ENCODE assay signal across 8 cellular contexts in the genomic region with DNA sequence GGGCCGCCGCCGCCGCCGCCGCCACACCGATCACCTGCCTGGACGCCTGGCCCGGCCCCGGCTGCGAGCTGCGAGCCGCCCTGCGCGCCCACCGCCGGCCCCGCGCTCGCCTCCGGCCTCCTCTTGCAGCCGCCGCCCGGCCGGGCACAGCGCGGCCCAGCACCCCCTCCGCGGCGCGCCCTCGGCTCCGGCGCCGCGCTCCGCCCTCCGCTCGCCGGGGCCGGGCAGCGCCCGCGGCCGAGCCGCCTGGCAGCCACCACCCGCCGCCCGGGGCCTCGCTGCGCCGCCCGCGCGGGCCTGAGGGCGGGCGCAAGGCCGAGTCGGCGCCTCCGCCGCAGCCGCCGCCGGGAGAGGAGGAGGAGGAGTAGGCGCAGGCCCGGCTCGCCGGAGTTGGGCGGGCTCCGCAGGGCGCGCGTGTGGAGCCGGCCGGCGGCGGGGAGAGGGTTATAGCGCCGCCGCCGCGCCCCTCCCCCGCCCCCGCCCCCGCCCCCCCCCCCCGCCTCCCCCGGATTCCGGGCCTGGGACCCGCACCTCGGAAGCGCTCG. TPM values are rescaled to one million over a fixed set of nuclear protein-coding genes. Genes with fewer than 3 reads are reported as not detected.
DNase-seq lines count a peak whose midpoint lies in the region; ATAC-seq, FAIRE-seq and TF ChIP-seq lines count a peak whose summit lies in the region.

A gene (minus strand): TSS at position 418 of the 545 bp plus-strand sequence. CDS start 845 bp downstream, outside the sequence.

- peak; percentile 67 for DNase-seq in ELR (ENCODE audit: low read depth)
- peak; percentile 68 to 87 for DNase-seq in frontal cortex (ENCODE audit: low spot score in 2 of 2)
- DNase-seq in neural progenitor cell (ENCODE audit: low spot score) = peak; percentile 79
- no peak for DNase-seq in NCI-H1048 (lab: John Stamatoyannopoulos, UW)
- no peak for DNase-seq in NCI-H1694 (lab: John Stamatoyannopoulos, UW)

- H4K20me1 ChIP-seq in neural progenitor cell (ENCODE audit: low read depth) = peaks cover 55% of the 10 kb centered on the region

- ATAC-seq in activated T-helper 17 cell treated with anti-CD3 and anti-CD28 coated beads, Interleukin-2, amount 50 U/mL, for 72 hours (replicated peaks) = peak; percentile 22
- no peak for ATAC-seq in HG03342 (IDR thresholded peaks at IDR 0.05; ENCODE audit: unreplicated experiment)

- FAIRE-seq in frontal cortex (lab: Jason Lieb, UNC) = no peak

- H3K4me3 ChIP-seq in HUES6 (ENCODE audit: low read depth, low read length) = peak within 1 kb of the TSS; percentile 95
- H3K4me3 ChIP-seq in neural progenitor cell = peak within 1 kb of the TSS; percentile 62

- H3K4me1 ChIP-seq in HUES6 (ENCODE audit: control insufficient read depth, insufficient read depth, low read length) (peaks cover 31% of the 10 kb centered on the region), neural progenitor cell (peaks cover 49% of the 10 kb centered on the region)

- H3K4me3 Mint-ChIP-seq in activated T-helper 17 cell treated with anti-CD3 and anti-CD28 coated beads, Interleukin-2, amount 50 U/mL, for 72 hours = peak within 1 kb of the TSS; percentile 83
- peak within 1 kb of the TSS; percentile 83 for H3K4me3 Mint-ChIP-seq in neural progenitor cell

- H3K79me2 ChIP-seq in neural progenitor cell (ENCODE audit: low read depth) = peaks cover 7% of the 10 kb centered on the region

- no peaks in the 10 kb centered on the region for H3K9me3 Mint-ChIP-seq in activated T-helper 17 cell treated with anti-CD3 and anti-CD28 coated beads, Interleukin-2, amount 50 U/mL, for 72 hours
- H3K9me3 Mint-ChIP-seq in neural progenitor cell = no peaks in the 10 kb centered on the region

- H3F3A ChIP-seq in neural progenitor cell (ENCODE audit: low read depth) = peaks cover 53% of the 10 kb centered on the region

- no peaks in the 10 kb centered on the region for H3K4me1 Mint-ChIP-seq in activated T-helper 17 cell treated with anti-CD3 and anti-CD28 coated beads, Interleukin-2, amount 50 U/mL, for 72 hours
- peaks cover 16% of the 10 kb centered on the region for H3K4me1 Mint-ChIP-seq in neural progenitor cell

- H3K27ac Mint-ChIP-seq in activated T-helper 17 cell treated with anti-CD3 and anti-CD28 coated beads, Interleukin-2, amount 50 U/mL, for 72 hours = no peak within 1 kb of the TSS
- no peak within 1 kb of the TSS for H3K27ac Mint-ChIP-seq in neural progenitor cell

- no peaks in the 10 kb centered on the region for H3K9me3 ChIP-seq in HUES6 (ENCODE audit: control insufficient read depth, insufficient read depth, low read depth, low read length)
- H3K9me3 ChIP-seq in neural progenitor cell (ENCODE audit: low read depth) = no peaks in the 10 kb centered on the region

- H3K9ac ChIP-seq in HUES6 (ENCODE audit: low read length) = peak within 1 kb of the TSS; percentile 88
- H3K9ac ChIP-seq in neural progenitor cell = no peak within 1 kb of the TSS

- H3K27me3 Mint-ChIP-seq in activated T-helper 17 cell treated with anti-CD3 and anti-CD28 coated beads, Interleukin-2, amount 50 U/mL, for 72 hours = peaks cover 9% of the 10 kb centered on the region
- H3K27me3 Mint-ChIP-seq in neural progenitor cell (ENCODE audit: insufficient read depth, low read depth) = peaks cover 55% of the 10 kb centered on the region

- H3K4me2 ChIP-seq in neural progenitor cell = peak within 1 kb of the TSS; percentile 97

- peak within 1 kb of the TSS; percentile 66; the same call in 1 of the 2 replicates for H3K27ac ChIP-seq in HUES6 (ENCODE audit: low read depth, low read length)
- no peak within 1 kb of the TSS for H3K27ac ChIP-seq in neural progenitor cell

- H3K36me3 ChIP-seq in HUES6 (ENCODE audit: control insufficient read depth, insufficient read depth, low read length) (no peaks in the 10 kb centered on the region), neural progenitor cell (no peaks in the 10 kb centered on the region)

- H3K27me3 ChIP-seq in HUES6 (ENCODE audit: control insufficient read depth, insufficient read depth, low read length) = peaks cover 52% of the 10 kb centered on the region
- peaks cover 92% of the 10 kb centered on the region for H3K27me3 ChIP-seq in neural progenitor cell

- no peak for TF ChIP-seq CTCF in neural progenitor cell (IDR thresholded peaks at IDR 0.05)

- H3K36me3 Mint-ChIP-seq in activated T-helper 17 cell treated with anti-CD3 and anti-CD28 coated beads, Interleukin-2, amount 50 U/mL, for 72 hours (ENCODE audit: low read depth) = peaks cover 28% of the 10 kb centered on the region
- H3K36me3 Mint-ChIP-seq in neural progenitor cell = no peaks in the 10 kb centered on the region

- H2AFZ ChIP-seq in neural progenitor cell (replicated peaks) = peak within 1 kb of the TSS; percentile 34

RNA-seq across cellular contexts. Expression of the gene that starts here (rescaled TPM):
- 10 to 100 TPM; 11.9 to 28.1 TPM for total RNA-seq in activated T-helper 17 cell treated with anti-CD3 and anti-CD28 coated beads, Interleukin-2, amount 50 U/mL, for 72 hours
- total RNA-seq in frontal cortex = 42.4 TPM
- 9.8 and 13.7 TPM in 2 replicates for total RNA-seq in neural progenitor cell (ENCODE audit: low replicate concordance)

Comparison
In these comparisons a context has a peak if more than half of its experiments do, and no peak if none do; other contexts are left out.
1. DNase-seq: peak in ELR (single experiment), frontal cortex (2 of 2) and neural progenitor cell (single experiment); none in NCI-H1048 (single experiment) and NCI-H1694 (single experiment).